24 cellular contexts compared by ENCODE assay signal in the genomic region with DNA sequence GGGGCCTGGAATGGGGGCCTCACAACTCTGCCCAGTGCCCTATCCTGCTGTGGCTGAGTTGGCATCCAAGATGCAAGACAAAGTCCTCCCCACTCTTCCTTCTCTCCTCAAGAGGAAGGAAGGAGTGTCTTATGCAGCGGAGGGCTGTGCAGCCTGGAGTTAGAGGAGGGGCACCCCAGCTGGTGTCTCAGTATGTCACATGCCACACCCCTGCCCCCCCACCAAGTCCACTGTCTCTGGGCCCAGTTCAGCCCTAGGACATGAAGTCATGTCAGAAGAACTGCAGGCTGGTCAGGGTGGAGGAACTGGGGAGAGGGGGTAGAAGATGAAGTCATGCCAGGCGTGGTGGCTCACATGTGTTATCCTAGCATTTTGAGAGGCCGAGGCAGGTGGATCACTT. TPM values are rescaled to one million over a fixed set of nuclear protein-coding genes. Genes with fewer than 3 reads are reported as not detected.
"Had no signal": no experiment of that assay in that cellular context is flagged by ENCODE, and none has a peak within 500 bp of the region (broad histone marks: within the 10 kb centered on the region; RNA-seq: fewer than 3 reads in every experiment).

No MANE protein-coding gene starts in this region.

- H3K27me3 ChIP-seq: brain microvascular endothelial cell, gastrocnemius medialis, thyroid gland, uterus had no signal

- H3K4me3 Mint-ChIP-seq: activated CD4-positive, alpha-beta T cell treated with anti-CD3 and anti-CD28 coated beads, Interleukin-2, amount 10 ng/mL, durations not matched to agents 7 days and 5 days; activated CD8-positive, alpha-beta T cell treated with anti-CD3 and anti-CD28 coated beads, Interleukin-2, amount 10 ng/mL, durations not matched to agents 7 days and 5 days; activated naive CD4-positive, alpha-beta T cell treated with anti-CD3 and anti-CD28 coated beads, Interleukin-2, amount 10 ng/mL, durations not matched to agents 7 days and 5 days; activated naive CD8-positive, alpha-beta T cell treated with anti-CD3 and anti-CD28 coated beads, Interleukin-2, amount 50 U/mL, for 24 hours; activated T-cell treated with anti-CD3 and anti-CD28 coated beads, Interleukin-2, amount 50 U/mL, for 4 hours; endodermal cell; memory B cell; T-helper 2 cell treated with Interferon-gamma antibody and Interleukin-4, amounts not matched to agents 5 μg/mL and 100 μg/mL, for 36 hours had no signal

- FAIRE-seq: colon had no signal

- H3K4me1 Mint-ChIP-seq: activated naive CD4-positive, alpha-beta T cell treated with anti-CD3 and anti-CD28 coated beads, Interleukin-2, amount 10 ng/mL, durations not matched to agents 7 days and 5 days; activated naive CD8-positive, alpha-beta T cell treated with anti-CD3 and anti-CD28 coated beads, Interleukin-2, amount 50 U/mL, for 24 hours; memory B cell had no signal

- DNase-seq: activated CD4-positive, alpha-beta T cell treated with anti-CD3 and anti-CD28 coated beads, Interleukin-2, amount 10 ng/mL, durations not matched to agents 7 days and 5 days; activated CD8-positive, alpha-beta T cell treated with anti-CD3 and anti-CD28 coated beads, Interleukin-2, amount 10 ng/mL, durations not matched to agents 7 days and 5 days; activated naive CD4-positive, alpha-beta T cell treated with anti-CD3 and anti-CD28 coated beads, Interleukin-2, amount 10 ng/mL, durations not matched to agents 7 days and 5 days; activated naive CD8-positive, alpha-beta T cell treated with anti-CD3 and anti-CD28 coated beads, Interleukin-2, amount 50 U/mL, for 24 hours; activated T-cell treated with anti-CD3 and anti-CD28 coated beads, Interleukin-2, amount 50 U/mL, for 4 hours; anterior cingulate cortex; brain microvascular endothelial cell; central memory CD4-positive, alpha-beta T cell; gastrocnemius medialis; head of caudate nucleus; left ventricle myocardium superior; mucosa of descending colon; naive B cell; nucleus accumbens; stimulated activated CD8-positive, alpha-beta memory T cell treated with anti-CD3 and anti-CD28 coated beads, Interleukin-4, amount 100 ng/mL, for 48 hours; stimulated activated naive CD4-positive, alpha-beta T cell treated with Interleukin-2 at 50 U/mL for 16 hours; thyroid gland; uterus had no signal

- H3K9me3 Mint-ChIP-seq: activated naive CD4-positive, alpha-beta T cell treated with anti-CD3 and anti-CD28 coated beads, Interleukin-2, amount 10 ng/mL, durations not matched to agents 7 days and 5 days; activated naive CD8-positive, alpha-beta T cell treated with anti-CD3 and anti-CD28 coated beads, Interleukin-2, amount 50 U/mL, for 24 hours; endodermal cell; memory B cell; T-helper 2 cell treated with Interferon-gamma antibody and Interleukin-4, amounts not matched to agents 5 μg/mL and 100 μg/mL, for 36 hours had no signal

- H3K27ac Mint-ChIP-seq: activated CD4-positive, alpha-beta T cell treated with anti-CD3 and anti-CD28 coated beads, Interleukin-2, amount 10 ng/mL, durations not matched to agents 7 days and 5 days; activated CD8-positive, alpha-beta T cell treated with anti-CD3 and anti-CD28 coated beads, Interleukin-2, amount 10 ng/mL, durations not matched to agents 7 days and 5 days; activated naive CD4-positive, alpha-beta T cell treated with anti-CD3 and anti-CD28 coated beads, Interleukin-2, amount 10 ng/mL, durations not matched to agents 7 days and 5 days; activated naive CD8-positive, alpha-beta T cell treated with anti-CD3 and anti-CD28 coated beads, Interleukin-2, amount 50 U/mL, for 24 hours; memory B cell; naive B cell; T-helper 2 cell treated with Interferon-gamma antibody and Interleukin-4, amounts not matched to agents 5 μg/mL and 100 μg/mL, for 36 hours had no signal

- H3K4me3 ChIP-seq: gastrocnemius medialis, mucosa of descending colon, thyroid gland, uterus had no signal

- H3K9me3 ChIP-seq: gastrocnemius medialis, mucosa of descending colon, thyroid gland, uterus had no signal

- H3K4me1 ChIP-seq: gastrocnemius medialis, thyroid gland, uterus had no signal

- H3K27ac ChIP-seq: brain microvascular endothelial cell, epithelial cell of prostate, gastrocnemius medialis, thyroid gland, uterus had no signal

- H3K36me3 ChIP-seq: brain microvascular endothelial cell, gastrocnemius medialis, thyroid gland, uterus had no signal

- H3K36me3 Mint-ChIP-seq: activated naive CD4-positive, alpha-beta T cell treated with anti-CD3 and anti-CD28 coated beads, Interleukin-2, amount 10 ng/mL, durations not matched to agents 7 days and 5 days; memory B cell had no signal

- ATAC-seq: activated CD4-positive, CD25-positive, alpha-beta regulatory T cell treated with anti-CD3 and anti-CD28 coated beads, Interleukin-2, amount 50 U/mL, for 24 hours; activated CD8-positive, alpha-beta T cell treated with anti-CD3 and anti-CD28 coated beads, Interleukin-2, amount 10 ng/mL, durations not matched to agents 7 days and 5 days; activated naive CD8-positive, alpha-beta T cell treated with anti-CD3 and anti-CD28 coated beads, Interleukin-2, amount 50 U/mL, for 24 hours; activated T-cell treated with anti-CD3 and anti-CD28 coated beads, Interleukin-2, amount 50 U/mL, for 4 hours; gastrocnemius medialis; left ventricle myocardium superior; mucosa of descending colon had no signal

RNA-seq across cellular contexts. Expression of gene SLC28A3, which starts 28.0 kb away (rescaled TPM):
- total RNA-seq: activated CD8-positive, alpha-beta T cell treated with anti-CD3 and anti-CD28 coated beads, Interleukin-2, amount 10 ng/mL, durations not matched to agents 7 days and 5 days had no signal
